Comparison of ENCODE assay signal across 18 cellular contexts in genomic region chr4:113693993-113694392, GRCh38.
"Had no signal": no experiment of that assay in that cellular context is flagged by ENCODE, and none has a peak within 500 bp of the region (broad histone marks: within the 10 kb centered on the region; RNA-seq: fewer than 3 reads in every experiment).

No MANE protein-coding gene starts in this region.

- ATAC-seq: activated T-helper 17 cell treated with anti-CD3 and anti-CD28 coated beads, Interleukin-2, amount 50 U/mL, for 72 hours; esophagus mucosa; psoas muscle; right lobe of liver had no signal

- H3K4me1 Mint-ChIP-seq: nephron progenitor cell had no signal

- H3K9me3 Mint-ChIP-seq: activated naive CD4-positive, alpha-beta T cell treated with anti-CD3 and anti-CD28 coated beads for 36 hours; activated T-helper 17 cell treated with anti-CD3 and anti-CD28 coated beads, Interleukin-2, amount 50 U/mL, for 72 hours; memory B cell; nephron progenitor cell had no signal

- DNase-seq: activated CD4-positive, CD25-positive, alpha-beta regulatory T cell treated with anti-CD3 and anti-CD28 coated beads, Interleukin-2, amount 50 U/mL, for 72 hours; activated CD8-positive, alpha-beta memory T cell treated with anti-CD3 and anti-CD28 coated beads, Interleukin-2, amount 50 U/mL, for 48 hours; activated naive CD4-positive, alpha-beta T cell treated with anti-CD3 and anti-CD28 coated beads for 36 hours; hippocampal formation; kidney; left ventricle myocardium inferior; nephron progenitor cell; psoas muscle; right lobe of liver; stimulated activated CD4-positive, alpha-beta T cell treated with anti-CD3 and anti-CD28 coated beads, Interleukin-4, amount 100 ng/mL, for 4 hours; stimulated activated CD8-positive, alpha-beta memory T cell treated with anti-CD3 and anti-CD28 coated beads, Interleukin-4, amount 100 ng/mL, for 48 hours; stimulated activated naive CD4-positive, alpha-beta T cell treated with Interleukin-2 at 50 U/mL for 16 hours; substantia nigra; T-helper 9 cell; transverse colon had no signal

- H3K4me3 Mint-ChIP-seq: activated naive CD4-positive, alpha-beta T cell treated with anti-CD3 and anti-CD28 coated beads for 36 hours; memory B cell; nephron progenitor cell had no signal

- H3K27ac Mint-ChIP-seq: memory B cell, nephron progenitor cell had no signal

- H3K27me3 Mint-ChIP-seq: activated T-helper 17 cell treated with anti-CD3 and anti-CD28 coated beads, Interleukin-2, amount 50 U/mL, for 72 hours; memory B cell had no signal
